Comparison of ENCODE assay signal across 8 cellular contexts in genomic region chr10:100970076-100970913, GRCh38. TPM values are rescaled to one million over a fixed set of nuclear protein-coding genes. Genes with fewer than 3 reads are reported as not detected.
DNase-seq lines count a peak whose midpoint lies in the region; ATAC-seq and TF ChIP-seq lines count a peak whose summit lies in the region.

No MANE protein-coding gene starts in this region.

- no peak overlapping the region for H2BK20ac ChIP-seq in IMR-90 (ENCODE audit: low read depth, low read length)

- no peak overlapping the region for H3K56ac ChIP-seq in IMR-90 (ENCODE audit: extremely low read depth, insufficient read depth, low read length)

- no peak for TF ChIP-seq POLR2A in IMR-90 (IDR thresholded peaks at IDR 0.05; ENCODE audit: low read depth, low read length)

- H3K27ac Mint-ChIP-seq in activated T-cell treated with anti-CD3 and anti-CD28 coated beads, Interleukin-2, amount 50 U/mL, for 24 hours: no peak overlapping the region

- H2AFZ ChIP-seq in IMR-90 (replicated peaks; ENCODE audit: low read length, poor library complexity): peak overlapping the region; percentile 95

- H4K20me1 ChIP-seq in IMR-90 (ENCODE audit: insufficient read depth, low read length): no peaks in the 10 kb centered on the region

- no peak overlapping the region for H3K18ac ChIP-seq in IMR-90 (ENCODE audit: low read depth, low read length)

- peak overlapping the region; percentile 46 for H3K4me3 Mint-ChIP-seq in activated T-cell treated with anti-CD3 and anti-CD28 coated beads, Interleukin-2, amount 50 U/mL, for 24 hours

- no peak overlapping the region for H2BK15ac ChIP-seq in IMR-90 (ENCODE audit: low read depth, low read length)

- in situ Hi-C loops in IMR-90 (cut with MboI; ENCODE audit: low sequenced_read_pairs): no loop called here

- H4K8ac ChIP-seq in IMR-90 (ENCODE audit: low read depth in 2 of 2, low read length in 2 of 2): peak overlapping the region in 1 of 2 experiments; percentile 27; a peak in 1 of 4 replicates

- no peak overlapping the region for H3K27ac ChIP-seq in IMR-90 (ENCODE audit: insufficient read depth, low read length)
- H3K27ac ChIP-seq in rectal smooth muscle tissue (ENCODE audit: low read depth, low read length): no peak overlapping the region

- no TSS peak for BruUV-seq in IMR-90 (replicated peaks; lab: Mats Ljungman, UMichigan)

- CTCF ChIA-PET in IMR-90 (lab: Yijun Ruan, JAX): no interaction called here

- no peak for TF ChIP-seq RAD21 in IMR-90 (IDR thresholded peaks at IDR 0.05; ENCODE audit: low read length)

- peaks cover 7% of the 10 kb centered on the region for H3K36me3 ChIP-seq in IMR-90 (ENCODE audit: control insufficient read depth, insufficient read depth, low read length)
- H3K36me3 ChIP-seq in rectal smooth muscle tissue (ENCODE audit: control insufficient read depth, insufficient read depth, low read length): no peaks in the 10 kb centered on the region

- H3K27me3 Mint-ChIP-seq in activated T-cell treated with anti-CD3 and anti-CD28 coated beads, Interleukin-2, amount 50 U/mL, for 24 hours: no peaks in the 10 kb centered on the region

- ATAC-seq in IMR-90 (ENCODE audit: low read depth) (no peak), Right ventricle myocardium superior (ENCODE audit: poor library complexity) (peak; percentile 45), GM18868 (IDR thresholded peaks at IDR 0.05; ENCODE audit: unreplicated experiment) (no peak)

- peaks cover 9% of the 10 kb centered on the region for H3K36me3 Mint-ChIP-seq in activated T-cell treated with anti-CD3 and anti-CD28 coated beads, Interleukin-2, amount 50 U/mL, for 24 hours (ENCODE audit: low read depth)

- DNase-seq in IMR-90 (no peak), Right ventricle myocardium superior (no peak), NCI-H187 treated with DMSO at 0.1 percent for 48 hours (lab: John Stamatoyannopoulos, UW) (no peak), SW 1271 (lab: John Stamatoyannopoulos, UW) (no peak), putamen (ENCODE audit: low spot score) (no peak)
- no peak for DNase-seq in activated T-cell treated with anti-CD3 and anti-CD28 coated beads, Interleukin-2, amount 50 U/mL, for 24 hours

- no peak overlapping the region for H4K91ac ChIP-seq in IMR-90 (ENCODE audit: insufficient read depth, low read depth, low read length)

- no peaks in the 10 kb centered on the region for H3K79me1 ChIP-seq in IMR-90 (ENCODE audit: low read depth in 1 of 2, low read length in 2 of 2)

- H3K27me3 ChIP-seq in IMR-90 (ENCODE audit: control insufficient read depth, insufficient read depth, low read length) (no peaks in the 10 kb centered on the region), rectal smooth muscle tissue (ENCODE audit: control insufficient read depth, insufficient read depth, low read length) (no peaks in the 10 kb centered on the region)

- peaks cover 21% of the 10 kb centered on the region for H3K4me1 Mint-ChIP-seq in activated T-cell treated with anti-CD3 and anti-CD28 coated beads, Interleukin-2, amount 50 U/mL, for 24 hours (ENCODE audit: low read depth)

- H3K4me2 ChIP-seq in IMR-90 (ENCODE audit: low read depth, low read length): peak overlapping the region; percentile 80

- no peak overlapping the region for H2BK5ac ChIP-seq in IMR-90 (ENCODE audit: low read depth, low read length, poor library complexity, severe bottlenecking)

- 0 out of 2 replicates have a peak overlapping the region, but pooled peaks have one; percentile 5 for H4K5ac ChIP-seq in IMR-90 (ENCODE audit: low read depth, low read length)

- peak overlapping the region; percentile 86 for H2AK9ac ChIP-seq in IMR-90 (replicated peaks; ENCODE audit: low read depth, low read length, poor library complexity)

- H3K4me1 ChIP-seq in IMR-90 (ENCODE audit: control insufficient read depth, insufficient read depth, low read length) (peaks cover 6% of the 10 kb centered on the region), rectal smooth muscle tissue (ENCODE audit: control insufficient read depth, insufficient read depth, low read length) (peaks cover 3% of the 10 kb centered on the region)

- dilution Hi-C loops in IMR-90 (cut with HindIII; ENCODE audit: low sequenced_read_pairs, unreplicated experiment): no loop called here

- H3K9ac ChIP-seq in IMR-90 (ENCODE audit: low read depth, low read length) (peak overlapping the region; percentile 25; the same call in 1 of the 2 replicates), rectal smooth muscle tissue (ENCODE audit: low read length) (peak overlapping the region; percentile 36)

- WGBS in IMR-90 (ENCODE audit: extremely low coverage in 2 of 2, insufficient read length in 1 of 2), 2 experiments: no CpG with 5 or more reads among the region's 13 CpGs

- POLR2A ChIA-PET in IMR-90 (lab: Charles Lee; ENCODE audit: unreplicated experiment): no interaction called here

- H3K9me3 Mint-ChIP-seq in activated T-cell treated with anti-CD3 and anti-CD28 coated beads, Interleukin-2, amount 50 U/mL, for 24 hours: no peaks in the 10 kb centered on the region

- H2BK120ac ChIP-seq in IMR-90 (ENCODE audit: low read depth, low read length): no peak overlapping the region

- no peaks in the 10 kb centered on the region for H3K9me3 ChIP-seq in IMR-90 (ENCODE audit: control insufficient read depth, insufficient read depth, low read length)

- peaks cover 12% of the 10 kb centered on the region; the same call in 1 of the 2 replicates for H3K9me1 ChIP-seq in IMR-90 (ENCODE audit: insufficient read depth, low read length)

- intact Hi-C loops in IMR-90 (cut with micrococcal nuclease): no loop called here
- intact Hi-C loops in Right ventricle myocardium superior (cut with DNase I): no loop called here

- H3K4me3 ChIP-seq in IMR-90 (ENCODE audit: insufficient read depth, low read depth, low read length) (peak overlapping the region; percentile 76), rectal smooth muscle tissue (ENCODE audit: low read length) (peak overlapping the region; percentile 73)

- H2AK5ac ChIP-seq in IMR-90 (ENCODE audit: low read depth, low read length): no peak overlapping the region

- H3K23ac ChIP-seq in IMR-90 (ENCODE audit: low read depth, low read length): peak overlapping the region; percentile 41; the same call in 1 of the 2 replicates

- peak overlapping the region; percentile 63; the same call in 1 of the 2 replicates for H3K4ac ChIP-seq in IMR-90 (ENCODE audit: low read depth, low read length)

- no peak overlapping the region for H3K14ac ChIP-seq in IMR-90 (replicated peaks; ENCODE audit: low read depth, low read length)

- TF ChIP-seq CTCF in IMR-90 (conservative IDR thresholded peaks at IDR 0.05; ENCODE audit: low read depth, low read length): no peak

TF ChIP-seq in IMR-90, 13 proteins besides CTCF, POLR2A, EP300 and RAD21:
- no peak for TF ChIP-seq FOS (IDR thresholded peaks at IDR 0.05; ENCODE audit: low read depth, low read length)
- no peak for TF ChIP-seq USF2 (IDR thresholded peaks at IDR 0.05; ENCODE audit: low read depth, low read length)
- TF ChIP-seq NFE2L2 (IDR thresholded peaks at IDR 0.05; ENCODE audit: low read depth, low read length): no peak
- no peak for TF ChIP-seq CEBPB (IDR thresholded peaks at IDR 0.05; ENCODE audit: low read depth, low read length)
- TF ChIP-seq SMC3 (IDR thresholded peaks at IDR 0.05; ENCODE audit: low read depth, low read length): no peak
- TF ChIP-seq ELK1 (IDR thresholded peaks at IDR 0.05; ENCODE audit: borderline replicate concordance, low read depth, low read length): no peak
- no peak for TF ChIP-seq RCOR1 (IDR thresholded peaks at IDR 0.05; ENCODE audit: insufficient replicate concordance, low read length)
- no peak for TF ChIP-seq MAZ (IDR thresholded peaks at IDR 0.05; ENCODE audit: borderline replicate concordance, low read depth, low read length)

RNA-seq across cellular contexts. Expression of gene SEMA4G, which starts 1.0 kb away (rescaled TPM):
- total RNA-seq in IMR-90 (2012; rRNA removed) (0.56 and 0.90 TPM in 2 replicates), Right ventricle myocardium superior (0.86 TPM)
- polyA plus RNA-seq in IMR-90 (2012; rRNA removed): 8.0 and 8.7 TPM in 2 replicates
- 5.4 and 8.3 TPM in 2 replicates for polyA plus RNA-seq in IMR-90 (2012; cell fraction: cytosol; rRNA removed)
- polyA plus RNA-seq in IMR-90 (2012; cell fraction: nucleus; rRNA removed; ENCODE audit: low replicate concordance): 22.6 and 25.8 TPM in 2 replicates

RNA-seq across cellular contexts. Expression of gene MRPL43, which starts 17.0 kb away (rescaled TPM):
- total RNA-seq in IMR-90 (2012; rRNA removed) (56.4 and 61.3 TPM in 2 replicates), Right ventricle myocardium superior (55.4 TPM)
- polyA plus RNA-seq in IMR-90 (2012; rRNA removed): 142 and 184 TPM in 2 replicates
- polyA plus RNA-seq in IMR-90 (2012; cell fraction: cytosol; rRNA removed): 193 and 243 TPM in 2 replicates
- 68.3 and 147 TPM in 2 replicates for polyA plus RNA-seq in IMR-90 (2012; cell fraction: nucleus; rRNA removed; ENCODE audit: low replicate concordance)

RNA-seq across cellular contexts. Expression of gene TWNK, which starts 17.0 kb away (rescaled TPM):
- total RNA-seq in IMR-90 (2012; rRNA removed) (8.8 and 8.9 TPM in 2 replicates), Right ventricle myocardium superior (6.4 TPM)
- 7.5 and 7.7 TPM in 2 replicates for polyA plus RNA-seq in IMR-90 (2012; rRNA removed)
- 3.0 and 6.6 TPM in 2 replicates for polyA plus RNA-seq in IMR-90 (2012; cell fraction: cytosol; rRNA removed)
- 2.6 and 5.5 TPM in 2 replicates for polyA plus RNA-seq in IMR-90 (2012; cell fraction: nucleus; rRNA removed; ENCODE audit: low replicate concordance)

RNA-seq across cellular contexts. Expression of gene LZTS2, which starts 29.3 kb away (rescaled TPM):
- total RNA-seq in IMR-90 (2012; rRNA removed) (17.8 and 19.2 TPM in 2 replicates), Right ventricle myocardium superior (39.1 TPM)
- 101 and 108 TPM in 2 replicates for polyA plus RNA-seq in IMR-90 (2012; rRNA removed)
- polyA plus RNA-seq in IMR-90 (2012; cell fraction: cytosol; rRNA removed): 62.9 and 107 TPM in 2 replicates
- polyA plus RNA-seq in IMR-90 (2012; cell fraction: nucleus; rRNA removed; ENCODE audit: low replicate concordance): 135 and 272 TPM in 2 replicates

RNA-seq across cellular contexts. Expression of gene SLF2, which starts 57.5 kb away (rescaled TPM):
- total RNA-seq in IMR-90 (2012; rRNA removed): 21.7 and 28.1 TPM in 2 replicates
- polyA plus RNA-seq in IMR-90 (2012; rRNA removed): 5.7 and 8.5 TPM in 2 replicates
- 1.8 and 1.9 TPM in 2 replicates for polyA plus RNA-seq in IMR-90 (2012; cell fraction: cytosol; rRNA removed)
- 7.5 and 25.7 TPM in 2 replicates for polyA plus RNA-seq in IMR-90 (2012; cell fraction: nucleus; rRNA removed; ENCODE audit: low replicate concordance)
- 15.0 TPM for total RNA-seq in Right ventricle myocardium superior
